Comparison of ENCODE assay signal across 1 cellular context in genomic region chr16:31073073-31073822, GRCh38.
TF ChIP-seq lines count a peak whose summit lies in the region.

No MANE protein-coding gene starts in this region.

TF ChIP-seq in HEK293, 187 proteins besides CTCF, POLR2A, EP300 and RAD21 (continued from another document):
- TF ChIP-seq, protein P1, sequence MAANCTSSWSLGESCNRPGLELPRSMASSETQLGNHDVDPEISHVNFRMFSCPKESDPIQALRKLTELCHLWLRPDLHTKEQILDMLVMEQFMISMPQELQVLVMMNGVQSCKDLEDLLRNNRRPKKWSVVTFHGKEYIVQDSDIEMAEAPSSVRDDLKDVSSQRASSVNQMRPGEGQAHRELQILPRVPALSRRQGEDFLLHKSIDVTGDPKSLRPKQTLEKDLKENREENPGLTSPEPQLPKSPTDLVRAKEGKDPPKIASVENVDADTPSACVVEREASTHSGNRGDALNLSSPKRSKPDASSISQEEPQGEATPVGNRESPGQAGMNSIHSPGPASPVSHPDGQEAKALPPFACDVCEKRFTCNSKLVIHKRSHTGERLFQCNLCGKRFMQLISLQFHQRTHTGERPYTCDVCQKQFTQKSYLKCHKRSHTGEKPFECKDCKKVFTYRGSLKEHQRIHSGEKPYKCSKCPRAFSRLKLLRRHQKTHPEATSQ (tag by site-specific recombination; IDR thresholded peaks at IDR 0.05), result peak; percentile 34; the same call in 1 of the 2 replicates
- TF ChIP-seq ZNF776 (tag by site-specific recombination; IDR thresholded peaks at IDR 0.05; ENCODE audit: borderline replicate concordance), result no peak
- peak; percentile 88; the same call in 1 of the 2 replicates for TF ChIP-seq ZNF174 (tag by site-specific recombination; IDR thresholded peaks at IDR 0.05)
- 0 out of 2 replicates have a peak, but pooled peaks have one; percentile 23 for TF ChIP-seq KLF1 (tag by site-specific recombination; IDR thresholded peaks at IDR 0.05)
- TF ChIP-seq ZNF239 (tag by site-specific recombination; IDR thresholded peaks at IDR 0.05), result no peak
- no peak for TF ChIP-seq SCRT1 (tag by site-specific recombination; IDR thresholded peaks at IDR 0.05; ENCODE audit: borderline replicate concordance)
- peak; percentile 72; the same call in 1 of the 2 replicates for TF ChIP-seq ZEB2 (tag by site-specific recombination; IDR thresholded peaks at IDR 0.05)
- TF ChIP-seq, protein P2, sequence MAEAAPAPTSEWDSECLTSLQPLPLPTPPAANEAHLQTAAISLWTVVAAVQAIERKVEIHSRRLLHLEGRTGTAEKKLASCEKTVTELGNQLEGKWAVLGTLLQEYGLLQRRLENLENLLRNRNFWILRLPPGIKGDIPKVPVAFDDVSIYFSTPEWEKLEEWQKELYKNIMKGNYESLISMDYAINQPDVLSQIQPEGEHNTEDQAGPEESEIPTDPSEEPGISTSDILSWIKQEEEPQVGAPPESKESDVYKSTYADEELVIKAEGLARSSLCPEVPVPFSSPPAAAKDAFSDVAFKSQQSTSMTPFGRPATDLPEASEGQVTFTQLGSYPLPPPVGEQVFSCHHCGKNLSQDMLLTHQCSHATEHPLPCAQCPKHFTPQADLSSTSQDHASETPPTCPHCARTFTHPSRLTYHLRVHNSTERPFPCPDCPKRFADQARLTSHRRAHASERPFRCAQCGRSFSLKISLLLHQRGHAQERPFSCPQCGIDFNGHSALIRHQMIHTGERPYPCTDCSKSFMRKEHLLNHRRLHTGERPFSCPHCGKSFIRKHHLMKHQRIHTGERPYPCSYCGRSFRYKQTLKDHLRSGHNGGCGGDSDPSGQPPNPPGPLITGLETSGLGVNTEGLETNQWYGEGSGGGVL (tag by site-specific recombination; IDR thresholded peaks at IDR 0.05), result peak; percentile 56
- peak; percentile 90 for TF ChIP-seq ZBTB26 (tag by site-specific recombination; optimal IDR thresholded peaks at IDR 0.05)
- no peak for TF ChIP-seq MZF1 (tag by site-specific recombination; IDR thresholded peaks at IDR 0.05; ENCODE audit: borderline replicate concordance)
- no peak for TF ChIP-seq ZNF544 (tag by site-specific recombination; IDR thresholded peaks at IDR 0.05)
- no peak for TF ChIP-seq ZBTB20 (tag by site-specific recombination; IDR thresholded peaks at IDR 0.05)
- no peak for TF ChIP-seq ZNF16 (tag by site-specific recombination; IDR thresholded peaks at IDR 0.05; ENCODE audit: low read depth)
- no peak for TF ChIP-seq TSHZ1 (tag by site-specific recombination; IDR thresholded peaks at IDR 0.05; ENCODE audit: borderline replicate concordance)
- no peak for TF ChIP-seq ZNF585B (tag by site-specific recombination; IDR thresholded peaks at IDR 0.05)
- TF ChIP-seq ZNF37A (tag by site-specific recombination; IDR thresholded peaks at IDR 0.05), result 0 out of 2 replicates have a peak, but pooled peaks have one; percentile 54
- peak; percentile 61 for TF ChIP-seq ZBTB7A (tag by site-specific recombination; IDR thresholded peaks at IDR 0.05; ENCODE audit: low read depth)
- TF ChIP-seq ZNF214 (tag by site-specific recombination; IDR thresholded peaks at IDR 0.05; ENCODE audit: borderline replicate concordance), result no peak
- no peak for TF ChIP-seq ZFP37 (tag by site-specific recombination; IDR thresholded peaks at IDR 0.05)
- TF ChIP-seq, protein P3, sequence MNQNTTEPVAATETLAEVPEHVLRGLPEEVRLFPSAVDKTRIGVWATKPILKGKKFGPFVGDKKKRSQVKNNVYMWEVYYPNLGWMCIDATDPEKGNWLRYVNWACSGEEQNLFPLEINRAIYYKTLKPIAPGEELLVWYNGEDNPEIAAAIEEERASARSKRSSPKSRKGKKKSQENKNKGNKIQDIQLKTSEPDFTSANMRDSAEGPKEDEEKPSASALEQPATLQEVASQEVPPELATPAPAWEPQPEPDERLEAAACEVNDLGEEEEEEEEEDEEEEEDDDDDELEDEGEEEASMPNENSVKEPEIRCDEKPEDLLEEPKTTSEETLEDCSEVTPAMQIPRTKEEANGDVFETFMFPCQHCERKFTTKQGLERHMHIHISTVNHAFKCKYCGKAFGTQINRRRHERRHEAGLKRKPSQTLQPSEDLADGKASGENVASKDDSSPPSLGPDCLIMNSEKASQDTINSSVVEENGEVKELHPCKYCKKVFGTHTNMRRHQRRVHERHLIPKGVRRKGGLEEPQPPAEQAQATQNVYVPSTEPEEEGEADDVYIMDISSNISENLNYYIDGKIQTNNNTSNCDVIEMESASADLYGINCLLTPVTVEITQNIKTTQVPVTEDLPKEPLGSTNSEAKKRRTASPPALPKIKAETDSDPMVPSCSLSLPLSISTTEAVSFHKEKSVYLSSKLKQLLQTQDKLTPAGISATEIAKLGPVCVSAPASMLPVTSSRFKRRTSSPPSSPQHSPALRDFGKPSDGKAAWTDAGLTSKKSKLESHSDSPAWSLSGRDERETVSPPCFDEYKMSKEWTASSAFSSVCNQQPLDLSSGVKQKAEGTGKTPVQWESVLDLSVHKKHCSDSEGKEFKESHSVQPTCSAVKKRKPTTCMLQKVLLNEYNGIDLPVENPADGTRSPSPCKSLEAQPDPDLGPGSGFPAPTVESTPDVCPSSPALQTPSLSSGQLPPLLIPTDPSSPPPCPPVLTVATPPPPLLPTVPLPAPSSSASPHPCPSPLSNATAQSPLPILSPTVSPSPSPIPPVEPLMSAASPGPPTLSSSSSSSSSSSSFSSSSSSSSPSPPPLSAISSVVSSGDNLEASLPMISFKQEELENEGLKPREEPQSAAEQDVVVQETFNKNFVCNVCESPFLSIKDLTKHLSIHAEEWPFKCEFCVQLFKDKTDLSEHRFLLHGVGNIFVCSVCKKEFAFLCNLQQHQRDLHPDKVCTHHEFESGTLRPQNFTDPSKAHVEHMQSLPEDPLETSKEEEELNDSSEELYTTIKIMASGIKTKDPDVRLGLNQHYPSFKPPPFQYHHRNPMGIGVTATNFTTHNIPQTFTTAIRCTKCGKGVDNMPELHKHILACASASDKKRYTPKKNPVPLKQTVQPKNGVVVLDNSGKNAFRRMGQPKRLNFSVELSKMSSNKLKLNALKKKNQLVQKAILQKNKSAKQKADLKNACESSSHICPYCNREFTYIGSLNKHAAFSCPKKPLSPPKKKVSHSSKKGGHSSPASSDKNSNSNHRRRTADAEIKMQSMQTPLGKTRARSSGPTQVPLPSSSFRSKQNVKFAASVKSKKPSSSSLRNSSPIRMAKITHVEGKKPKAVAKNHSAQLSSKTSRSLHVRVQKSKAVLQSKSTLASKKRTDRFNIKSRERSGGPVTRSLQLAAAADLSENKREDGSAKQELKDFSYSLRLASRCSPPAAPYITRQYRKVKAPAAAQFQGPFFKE (tag by site-specific recombination; IDR thresholded peaks at IDR 0.05; ENCODE audit: borderline replicate concordance), result no peak
- TF ChIP-seq ZNF558 (tag by site-specific recombination; IDR thresholded peaks at IDR 0.05), result no peak
- TF ChIP-seq ZNF548 (tag by site-specific recombination; IDR thresholded peaks at IDR 0.05), result no peak
- TF ChIP-seq, protein P4, sequence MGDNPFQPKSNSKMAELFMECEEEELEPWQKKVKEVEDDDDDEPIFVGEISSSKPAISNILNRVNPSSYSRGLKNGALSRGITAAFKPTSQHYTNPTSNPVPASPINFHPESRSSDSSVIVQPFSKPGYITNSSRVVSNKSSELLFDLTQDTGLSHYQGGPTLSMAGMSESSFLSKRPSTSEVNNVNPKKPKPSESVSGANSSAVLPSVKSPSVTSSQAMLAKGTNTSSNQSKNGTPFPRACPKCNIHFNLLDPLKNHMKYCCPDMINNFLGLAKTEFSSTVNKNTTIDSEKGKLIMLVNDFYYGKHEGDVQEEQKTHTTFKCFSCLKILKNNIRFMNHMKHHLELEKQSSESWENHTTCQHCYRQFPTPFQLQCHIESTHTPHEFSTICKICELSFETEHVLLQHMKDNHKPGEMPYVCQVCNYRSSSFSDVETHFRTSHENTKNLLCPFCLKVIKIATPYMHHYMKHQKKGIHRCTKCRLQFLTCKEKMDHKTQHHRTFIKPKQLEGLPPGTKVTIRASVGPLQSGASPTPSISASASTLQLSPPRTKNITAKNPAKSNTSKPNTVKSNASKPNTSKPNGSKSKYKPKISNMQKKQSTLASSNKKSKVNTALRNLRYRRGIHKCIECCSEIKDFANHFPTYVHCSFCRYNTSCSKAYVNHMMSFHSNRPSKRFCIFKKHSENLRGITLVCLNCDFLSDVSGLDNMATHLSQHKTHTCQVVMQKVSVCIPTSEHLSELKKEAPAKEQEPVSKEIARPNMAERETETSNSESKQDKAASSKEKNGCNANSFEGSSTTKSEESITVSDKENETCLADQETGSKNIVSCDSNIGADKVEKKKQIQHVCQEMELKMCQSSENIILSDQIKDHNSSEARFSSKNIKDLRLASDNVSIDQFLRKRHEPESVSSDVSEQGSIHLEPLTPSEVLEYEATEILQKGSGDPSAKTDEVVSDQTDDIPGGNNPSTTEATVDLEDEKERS (tag by site-specific recombination; IDR thresholded peaks at IDR 0.05), result no peak
